Comparison of ENCODE assay signal across 11 cellular contexts in the genomic region with DNA sequence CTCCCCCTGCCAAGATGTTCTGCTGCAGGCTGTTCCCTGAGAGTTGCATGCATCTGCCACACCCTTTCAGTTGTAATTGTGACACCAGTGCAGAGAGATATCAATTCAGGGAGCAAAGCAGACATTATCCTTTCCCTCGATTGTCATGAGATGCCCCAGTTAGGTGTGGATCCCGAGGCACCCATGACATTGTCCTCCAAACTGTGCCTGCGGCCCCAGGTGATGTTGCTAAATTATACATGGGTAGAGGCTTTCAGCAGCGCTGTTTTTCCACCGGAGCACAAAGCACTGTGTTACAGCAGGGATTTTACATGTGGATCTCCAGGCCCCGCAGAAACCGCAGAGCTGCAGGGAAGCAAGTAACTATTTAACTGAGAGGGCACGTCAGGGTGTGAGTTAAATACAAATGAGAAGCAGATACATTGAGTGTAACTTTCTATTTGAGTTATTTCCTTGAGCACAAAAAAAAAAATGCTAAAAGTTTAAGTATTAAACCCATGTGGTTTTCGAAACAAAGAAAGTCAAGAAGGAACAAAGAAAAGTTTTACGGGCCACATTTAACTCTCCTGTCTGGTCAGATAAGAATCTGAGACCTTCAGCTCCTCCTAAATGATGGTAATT.
A peak's percentile ranks its signal among the peaks of the same experiment; 100 is the strongest.
DNase-seq lines count a peak whose midpoint lies in the region; ATAC-seq, FAIRE-seq and TF ChIP-seq lines count a peak whose summit lies in the region.
"Had no signal": no experiment of that assay in that cellular context is flagged by ENCODE, and none has a peak within 500 bp of the region (broad histone marks: within the 10 kb centered on the region; RNA-seq: fewer than 3 reads in every experiment).

No MANE protein-coding gene starts in this region.

- peaks cover 15% of the 10 kb centered on the region for H3K4me1 Mint-ChIP-seq in progenitor cell of endocrine pancreas (ENCODE audit: low read depth)

- H2AFZ ChIP-seq in OCI-LY7 (ENCODE audit: low read length), result peak overlapping the region; percentile 34; the same call in 1 of the 2 replicates
- H2AFZ ChIP-seq: PC-9 had no signal

- no peak overlapping the region for H3K27ac ChIP-seq in OCI-LY7 (ENCODE audit: low read depth, low read length, poor library complexity, severe bottlenecking)
- H3K27ac ChIP-seq: esophagus squamous epithelium, testis had no signal

- 0 out of 2 replicates have a peak, but pooled peaks cover 6% of the 10 kb centered on the region for H3K9me3 ChIP-seq in OCI-LY7 (ENCODE audit: low read length)
- H3K9me3 ChIP-seq: esophagus squamous epithelium, testis had no signal

- ATAC-seq in GM19324 (IDR thresholded peaks at IDR 0.05; ENCODE audit: low FRiP score, unreplicated experiment), result peak; percentile 45
- ATAC-seq in HG02642 (IDR thresholded peaks at IDR 0.05; ENCODE audit: poor library complexity, unreplicated experiment), result peak; percentile 69
- ATAC-seq in left ventricle myocardium superior, result no peak

- no peak overlapping the region; the same call in 1 of the 2 replicates for H3K4me2 ChIP-seq in OCI-LY7 (ENCODE audit: low read length)

- H3K9me2 ChIP-seq in OCI-LY7 (ENCODE audit: insufficient read depth, low read length), result no peaks in the 10 kb centered on the region

- BruUV-seq in OCI-LY7 (replicated peaks; lab: Mats Ljungman, UMichigan), result no TSS peak

- intact Hi-C loops in OCI-LY7 (cut with micrococcal nuclease; ENCODE audit: unreplicated experiment) (loop anchor here (1.0 to 10.0 kb wide), 2 partner anchors 90 to 644 kb away; a partner anchor contains a TSS), left ventricle myocardium superior (cut with micrococcal nuclease) (no loop called here)

- H3K79me2 ChIP-seq in OCI-LY7 (ENCODE audit: insufficient read depth, low read depth, low read length), result no peaks in the 10 kb centered on the region

- CTCF ChIA-PET in OCI-LY7 (lab: Charles Lee; ENCODE audit: unreplicated experiment), result no interaction called here

- peak overlapping the region; percentile 23 for H3K27ac Mint-ChIP-seq in progenitor cell of endocrine pancreas

- TF ChIP-seq CTCF in OCI-LY7 (conservative IDR thresholded peaks at IDR 0.05; ENCODE audit: low read length), result no peak
- no peak for TF ChIP-seq CTCF in progenitor cell of endocrine pancreas (IDR thresholded peaks at IDR 0.05; ENCODE audit: unreplicated experiment)

- H3K36me3 Mint-ChIP-seq in progenitor cell of endocrine pancreas (ENCODE audit: insufficient read depth), result no peaks in the 10 kb centered on the region

- no peaks in the 10 kb centered on the region for H3K36me3 ChIP-seq in OCI-LY7 (ENCODE audit: insufficient read depth, low read length)
- H3K36me3 ChIP-seq: esophagus squamous epithelium had no signal

- H3K4me3 ChIP-seq in OCI-LY7 (ENCODE audit: low read depth, low read length, poor library complexity, severe bottlenecking), result no peak overlapping the region
- H3K4me3 ChIP-seq: esophagus squamous epithelium, PC-9, testis had no signal

- no peaks in the 10 kb centered on the region for H4K20me1 ChIP-seq in OCI-LY7 (ENCODE audit: insufficient read depth, low read length)

- peaks cover 5% of the 10 kb centered on the region for H3K27me3 Mint-ChIP-seq in progenitor cell of endocrine pancreas

- DNase-seq in OCI-LY7 (ENCODE audit: low spot score), result no peak
- no peak for DNase-seq in progenitor cell of endocrine pancreas (ENCODE audit: low spot score, unreplicated experiment)
- no peak for DNase-seq in left ventricle myocardium superior
- DNase-seq in NCI-H1092 treated with DMSO at 0.1 percent for 48 hours (lab: John Stamatoyannopoulos, UW), result no peak
- no peak for DNase-seq in HTR-8/SVneo (ENCODE audit: insufficient read length, low spot score)
- DNase-seq in NCI-H446 (lab: John Stamatoyannopoulos, UW), result no peak
- DNase-seq: esophagus squamous epithelium, testis had no signal

- POLR2A ChIA-PET in OCI-LY7 (lab: Charles Lee), result interaction anchor here (1.0 to 1.4 kb wide), 2 partner anchors 10 to 25 kb away, joined by 3 read pairs; no protein-coding TSS in a partner anchor

- no peak overlapping the region for H3K4me3 Mint-ChIP-seq in progenitor cell of endocrine pancreas (ENCODE audit: low read depth)

- H3K4me1 ChIP-seq in OCI-LY7 (ENCODE audit: insufficient read depth, low read length, poor library complexity, severe bottlenecking), result peaks cover 54% of the 10 kb centered on the region
- H3K4me1 ChIP-seq: testis had no signal

- no peak for FAIRE-seq in HTR-8/SVneo (lab: Jason Lieb, UNC)

- peaks cover 3% of the 10 kb centered on the region for H3K9me3 Mint-ChIP-seq in progenitor cell of endocrine pancreas (ENCODE audit: low read depth)
